In genomic region chr13:20118268-20119140, GRCh38 we compare ENCODE assay signal across 8 cellular contexts. TPM values are rescaled to one million over a fixed set of nuclear protein-coding genes. Genes with fewer than 3 reads are reported as not detected.
DNase-seq lines count a peak whose midpoint lies in the region; ATAC-seq and TF ChIP-seq lines count a peak whose summit lies in the region.

No MANE protein-coding gene starts in this region.

- H3K9me3 ChIP-seq in endocrine pancreas (ENCODE audit: control insufficient read depth, low read length) (no peaks in the 10 kb centered on the region), thoracic aorta (no peaks in the 10 kb centered on the region)

- peak overlapping the region; percentile 75 to 82 for H3K27ac ChIP-seq in thoracic aorta

- no peak for TF ChIP-seq CTCF in thoracic aorta (IDR thresholded peaks at IDR 0.05)

- H3K27me3 ChIP-seq in endocrine pancreas (ENCODE audit: control insufficient read depth, insufficient read depth, low read length) (no peaks in the 10 kb centered on the region), thoracic aorta (replicated peaks; ENCODE audit: insufficient read depth) (no peaks in the 10 kb centered on the region)

- ATAC-seq in HG03354 (IDR thresholded peaks at IDR 0.05; ENCODE audit: poor library complexity, severe bottlenecking, unreplicated experiment) (peak; percentile 4), thoracic aorta (ENCODE audit: insufficient number of reproducible peaks, low FRiP score, low read depth) (peak; percentile 57), HG03378 (IDR thresholded peaks at IDR 0.05; ENCODE audit: unreplicated experiment) (no peak)

- H3K4me3 ChIP-seq in endocrine pancreas (ENCODE audit: control insufficient read depth, insufficient read depth, low read length) (peak overlapping the region; percentile 4), thoracic aorta (peak overlapping the region; percentile 97)

- H3K36me3 ChIP-seq in endocrine pancreas (ENCODE audit: control insufficient read depth, insufficient read depth, low read length): no peaks in the 10 kb centered on the region
- H3K36me3 ChIP-seq in thoracic aorta: no peaks in the 10 kb centered on the region

- H3K4me1 ChIP-seq in endocrine pancreas (ENCODE audit: control insufficient read depth, insufficient read depth, low read length) (no peaks in the 10 kb centered on the region), thoracic aorta (ENCODE audit: control insufficient read depth in 1 of 2, low read depth in 2 of 2) (peaks cover 0 to 15% of the 10 kb centered on the region in 2 donors)

- peak overlapping the region; percentile 86 for H3K9ac ChIP-seq in endocrine pancreas (ENCODE audit: control insufficient read depth, insufficient read depth, low read length)

- DNase-seq in DMS 273 (lab: John Stamatoyannopoulos, UW; ENCODE audit: unreplicated experiment) (peak; percentile 73), DMS 273 treated with DMSO at 0.1 percent for 48 hours (lab: John Stamatoyannopoulos, UW) (no peak), mucosa of gallbladder (ENCODE audit: low spot score) (peak; percentile 47), thoracic aorta (ENCODE audit: low spot score) (no peak)
- DNase-seq in activated CD4-positive, alpha-beta T cell treated with anti-CD3 and anti-CD28 coated beads, Interleukin-2, amount 50 U/mL, for 24 hours (ENCODE audit: low read depth in 1 of 2, low spot score in 1 of 2): peak; percentile 5 to 16

RNA-seq across cellular contexts. Expression of gene GJA3, which starts 42.3 kb away (rescaled TPM):
- 1.7 TPM for total RNA-seq in mucosa of gallbladder
- under 1 TPM in 1 of 2 donors, not detected in 1; under 0.01 TPM for total RNA-seq in thoracic aorta

Comparison
In these comparisons a context has a peak if more than half of its experiments do, and no peak if none do; other contexts are left out.
1. DNase-seq: peak in DMS 273 (single experiment), activated CD4-positive, alpha-beta T cell treated with anti-CD3 and anti-CD28 coated beads, Interleukin-2, amount 50 U/mL, for 24 hours (2 of 2) and mucosa of gallbladder (single experiment); none in DMS 273 treated with DMSO at 0.1 percent for 48 hours (single experiment) and thoracic aorta (single experiment).